Comparison of ENCODE assay signal across 12 cellular contexts in the genomic region with DNA sequence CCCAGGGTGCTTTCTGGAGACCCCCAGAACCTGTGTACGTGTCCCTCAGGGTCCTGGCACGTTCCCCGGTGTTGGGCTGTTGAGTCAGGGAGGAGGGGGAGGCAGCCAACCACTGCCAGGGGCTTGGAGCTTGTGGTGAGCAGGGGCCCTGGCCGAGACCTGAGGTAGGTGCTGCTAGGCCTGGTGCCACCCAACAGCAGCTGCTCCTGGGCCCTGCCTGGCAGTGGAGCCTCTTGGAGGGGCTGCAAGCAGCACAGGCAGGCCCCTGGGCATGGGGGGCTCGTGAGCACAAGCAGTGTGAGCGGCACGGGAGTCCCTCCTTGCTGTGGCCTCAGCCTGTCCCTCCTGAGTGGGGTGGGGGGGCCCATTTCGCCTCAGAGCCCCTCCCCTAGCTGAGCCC.
"Had no signal": no experiment of that assay in that cellular context is flagged by ENCODE, and none has a peak within 500 bp of the region (broad histone marks: within the 10 kb centered on the region; RNA-seq: fewer than 3 reads in every experiment).

No MANE protein-coding gene starts in this region.

- H3K27ac Mint-ChIP-seq: mesothelial cell of epicardium had no signal

- H3K9me3 Mint-ChIP-seq: activated B cell treated with CpG ODN at 0.5 μM for 24 hours; activated CD4-positive, alpha-beta T cell treated with anti-CD3 and anti-CD28 coated beads, Interleukin-2, amount 10 ng/mL, durations not matched to agents 24 days and 14 days; mesothelial cell of epicardium; neural crest cell; T-helper 2 cell treated with Interferon-gamma antibody and Interleukin-4, amounts not matched to agents 5 μg/mL and 100 μg/mL, for 36 hours had no signal

- H3K4me3 Mint-ChIP-seq: mesothelial cell of epicardium, neural crest cell had no signal

- ATAC-seq: esophagus mucosa, left cardiac atrium, lower lobe of right lung had no signal

- H3K9me3 ChIP-seq: lower lobe of right lung, pancreas had no signal

- H3K27me3 Mint-ChIP-seq: activated B cell treated with CpG ODN at 0.5 μM for 24 hours; activated CD4-positive, alpha-beta T cell treated with anti-CD3 and anti-CD28 coated beads, Interleukin-2, amount 10 ng/mL, durations not matched to agents 24 days and 14 days had no signal

- H3K36me3 Mint-ChIP-seq: mesothelial cell of epicardium had no signal

- DNase-seq: activated B cell treated with CpG ODN at 0.5 μM for 24 hours; activated CD8-positive, alpha-beta memory T cell treated with anti-CD3 and anti-CD28 coated beads, Interleukin-2, amount 50 U/mL, for 48 hours; left cardiac atrium; lower lobe of right lung; stimulated activated CD4-positive, alpha-beta T cell treated with anti-CD3 and anti-CD28 coated beads, Interleukin-1b, Interleukin-23, amount 100 ng/mL, for 48 hours had no signal

- H3K27ac ChIP-seq: cardiac muscle cell had no signal

- H3K4me3 ChIP-seq: cardiac muscle cell, lower lobe of right lung, pancreas had no signal

- H3K27me3 ChIP-seq: cardiac muscle cell, pancreas had no signal

- FAIRE-seq: pancreas had no signal
